8 cellular contexts compared by ENCODE assay signal in the genomic region with DNA sequence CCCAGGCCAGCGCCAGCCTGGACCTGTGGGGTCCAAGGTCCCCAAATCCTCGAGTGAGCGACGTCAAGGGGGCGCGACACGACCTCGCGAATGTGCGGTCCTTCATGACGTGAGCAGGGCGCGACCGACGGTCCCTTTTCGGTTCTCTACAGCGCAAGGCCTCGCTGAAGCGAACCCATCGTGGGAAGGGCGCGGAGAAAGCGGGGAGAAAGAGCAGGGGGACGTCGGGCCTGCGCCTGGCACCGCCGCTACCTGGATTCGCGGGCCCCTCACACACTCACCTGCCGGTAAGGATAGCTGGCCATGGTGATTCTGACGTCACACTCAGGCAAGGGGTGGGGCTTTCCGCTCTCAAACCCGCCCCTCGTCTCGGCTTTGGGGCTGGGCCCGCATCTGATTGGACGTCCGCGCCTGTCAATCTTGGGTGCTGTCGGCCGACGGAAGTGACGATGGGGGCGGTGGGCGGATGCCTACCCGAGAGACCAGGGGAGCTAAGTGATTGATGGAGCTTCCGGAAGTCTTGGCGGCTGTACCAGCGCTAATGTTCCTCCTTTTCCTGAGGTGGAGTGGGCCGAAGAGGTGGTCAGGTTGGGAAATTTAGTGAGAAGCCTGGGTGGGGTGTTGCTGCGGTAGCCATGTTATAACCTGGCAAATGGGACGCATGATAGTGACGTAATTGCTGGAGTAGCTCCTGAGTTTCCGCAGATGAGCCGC. TPM values are rescaled to one million over a fixed set of nuclear protein-coding genes. Genes with fewer than 3 reads are reported as not detected.
A peak's percentile ranks its signal among the peaks of the same experiment; 100 is the strongest.
DNase-seq lines count a peak whose midpoint lies in the region; ATAC-seq, FAIRE-seq and TF ChIP-seq lines count a peak whose summit lies in the region.

A gene with protein sequence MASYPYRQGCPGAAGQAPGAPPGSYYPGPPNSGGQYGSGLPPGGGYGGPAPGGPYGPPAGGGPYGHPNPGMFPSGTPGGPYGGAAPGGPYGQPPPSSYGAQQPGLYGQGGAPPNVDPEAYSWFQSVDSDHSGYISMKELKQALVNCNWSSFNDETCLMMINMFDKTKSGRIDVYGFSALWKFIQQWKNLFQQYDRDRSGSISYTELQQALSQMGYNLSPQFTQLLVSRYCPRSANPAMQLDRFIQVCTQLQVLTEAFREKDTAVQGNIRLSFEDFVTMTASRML (minus strand): TSS at position 317 of the 714 bp plus-strand sequence. CDS start 12 bp downstream, at position 305.

- peak within 1 kb of the TSS; percentile 70; the same call in 1 of the 2 replicates for H2BK20ac ChIP-seq in IMR-90 (ENCODE audit: low read depth, low read length)

- H3K79me2 ChIP-seq in endothelial cell of umbilical vein (ENCODE audit: control insufficient read depth, insufficient read depth, low read length), result peaks cover 36% of the 10 kb centered on the region

- peak within 1 kb of the TSS; percentile 94 for H2BK5ac ChIP-seq in IMR-90 (ENCODE audit: low read depth, low read length, poor library complexity, severe bottlenecking)

- H3K9me3 ChIP-seq in IMR-90 (ENCODE audit: control insufficient read depth, insufficient read depth, low read length) (no peaks in the 10 kb centered on the region), endothelial cell of umbilical vein (replicated peaks; ENCODE audit: control insufficient read depth, insufficient read depth, low read length) (no peaks in the 10 kb centered on the region)

- no TSS peak for BruUV-seq in IMR-90 (replicated peaks; lab: Mats Ljungman, UMichigan)
- BruUV-seq in endothelial cell of umbilical vein (replicated peaks; lab: Mats Ljungman, UMichigan), result no TSS peak

- intact Hi-C loops in IMR-90 (cut with micrococcal nuclease), result no loop called here
- intact Hi-C loops in endothelial cell of umbilical vein (cut with micrococcal nuclease), result loop anchor here (1.0 to 10.0 kb wide), 3 partner anchors 56 to 290 kb away; a partner anchor contains a TSS

- no peaks in the 10 kb centered on the region for H3K27me3 ChIP-seq in IMR-90 (ENCODE audit: control insufficient read depth, insufficient read depth, low read length)
- H3K27me3 ChIP-seq in endothelial cell of umbilical vein (ENCODE audit: control insufficient read depth in 2 of 2, insufficient read depth in 2 of 2, low read length in 2 of 2), result no peaks in the 10 kb centered on the region

- dilution Hi-C loops in IMR-90 (cut with HindIII; ENCODE audit: low sequenced_read_pairs, unreplicated experiment) (no loop called here), endothelial cell of umbilical vein (cut with MboI; ENCODE audit: extremely low pct_ligation_motif_present, low sequenced_read_pairs) (no loop called here)

- H4K5ac ChIP-seq in IMR-90 (ENCODE audit: low read depth, low read length), result peak within 1 kb of the TSS; percentile 84

- TF ChIP-seq CTCF in D721Med (IDR thresholded peaks at IDR 0.05; ENCODE audit: insufficient read depth, missing control alignments) (no peak), IMR-90 (conservative IDR thresholded peaks at IDR 0.05; ENCODE audit: low read depth, low read length) (no peak), endothelial cell of umbilical vein (IDR thresholded peaks at IDR 0.05; ENCODE audit: extremely low read depth in 1 of 2, insufficient read depth in 1 of 2, low read depth in 1 of 2, low read length in 2 of 2) (no peak)

- FAIRE-seq in D721Med (lab: Jason Lieb, UNC) (peak; percentile 82), endothelial cell of umbilical vein (lab: Jason Lieb, UNC) (peak; percentile 99)

- peak within 1 kb of the TSS; percentile 65 for H3K4me3 ChIP-seq in IMR-90 (ENCODE audit: insufficient read depth, low read depth, low read length)
- H3K4me3 ChIP-seq in endothelial cell of umbilical vein (replicated peaks in 1 of 3; ENCODE audit: insufficient read depth in 1 of 3, low read depth in 1 of 3, low read length in 3 of 3), result peak within 1 kb of the TSS; percentile 53 to 93 (median 68)

- TF ChIP-seq RAD21 in IMR-90 (IDR thresholded peaks at IDR 0.05; ENCODE audit: low read length), result no peak

- TF ChIP-seq POLR2A in IMR-90 (IDR thresholded peaks at IDR 0.05; ENCODE audit: low read depth, low read length), result peak; percentile 53; the same call in 1 of the 2 replicates
- TF ChIP-seq POLR2A in endothelial cell of umbilical vein (IDR thresholded peaks at IDR 0.05; ENCODE audit: low read depth, low read length), result peak; percentile 33

- H2BK15ac ChIP-seq in IMR-90 (ENCODE audit: low read depth, low read length), result peak within 1 kb of the TSS; percentile 86; the same call in 1 of the 3 replicates

- peak within 1 kb of the TSS; percentile 98 for H2AFZ ChIP-seq in IMR-90 (replicated peaks; ENCODE audit: low read length, poor library complexity)
- H2AFZ ChIP-seq in endothelial cell of umbilical vein (ENCODE audit: low read depth, low read length), result peak within 1 kb of the TSS; percentile 92

- DNase-seq in D721Med (ENCODE audit: insufficient read length, low spot score) (peak; percentile 89), IMR-90 (peak; percentile 97), OCI-M1 (lab: John Stamatoyannopoulos, UW) (peak; percentile 99), activated T-cell treated with anti-CD3 and anti-CD28 coated beads for 24 hours (ENCODE audit: low read depth) (peak; percentile 99), endothelial cell of umbilical vein (ENCODE audit: low read depth, low spot score) (peak; percentile 98), midbrain (lab: John Stamatoyannopoulos, UW) (peak; percentile 99)
- peak; percentile 98 to 99 for DNase-seq in stimulated activated CD8-positive, alpha-beta memory T cell treated with anti-CD3 and anti-CD28 coated beads, Interleukin-2, amount 100 ng/mL, for 1 hour (ENCODE audit: low read depth in 2 of 2)

- H2AK9ac ChIP-seq in IMR-90 (replicated peaks; ENCODE audit: low read depth, low read length, poor library complexity), result peak within 1 kb of the TSS; percentile 99

- peak; percentile 89 for ATAC-seq in GM21526 (IDR thresholded peaks at IDR 0.05; ENCODE audit: low FRiP score, unreplicated experiment)
- peak; percentile 93 for ATAC-seq in IMR-90 (ENCODE audit: low read depth)

- peak within 1 kb of the TSS; percentile 87 for H2AK5ac ChIP-seq in IMR-90 (ENCODE audit: low read depth, low read length)

- H3K36me3 ChIP-seq in IMR-90 (ENCODE audit: control insufficient read depth, insufficient read depth, low read length) (no peaks in the 10 kb centered on the region), endothelial cell of umbilical vein (ENCODE audit: control insufficient read depth in 2 of 2, extremely low read depth in 1 of 2, insufficient read depth in 2 of 2, low read length in 2 of 2) (no peaks in the 10 kb centered on the region)

- WGBS in IMR-90 (ENCODE audit: extremely low coverage in 2 of 2, insufficient read length in 1 of 2), 2 experiments, result 1% methylated on average over 27 of the region's 56 CpGs; no CpG with 5 or more reads in 1 of the 2 experiments

- H3K23ac ChIP-seq in IMR-90 (ENCODE audit: low read depth, low read length), result peak within 1 kb of the TSS; percentile 75

- H3K9me1 ChIP-seq in IMR-90 (ENCODE audit: insufficient read depth, low read length), result peaks cover 13% of the 10 kb centered on the region
- H3K9me1 ChIP-seq in endothelial cell of umbilical vein (replicated peaks; ENCODE audit: control insufficient read depth, extremely low read depth, insufficient read depth, low read length), result no peaks in the 10 kb centered on the region

- peaks cover 8% of the 10 kb centered on the region for H3K4me1 ChIP-seq in IMR-90 (ENCODE audit: control insufficient read depth, insufficient read depth, low read length)
- peaks cover 22% of the 10 kb centered on the region for H3K4me1 ChIP-seq in endothelial cell of umbilical vein (ENCODE audit: control insufficient read depth, extremely low read depth, insufficient read depth, low read length)

- H3K4me2 ChIP-seq in IMR-90 (ENCODE audit: low read depth, low read length) (peak within 1 kb of the TSS; percentile 94), endothelial cell of umbilical vein (ENCODE audit: insufficient read depth, low read length) (peak within 1 kb of the TSS; percentile 97)

- peak within 1 kb of the TSS; percentile 88 for H3K56ac ChIP-seq in IMR-90 (ENCODE audit: extremely low read depth, insufficient read depth, low read length)

- peaks cover 19 to 46% of the 10 kb centered on the region in 2 experiments for H3K79me1 ChIP-seq in IMR-90 (ENCODE audit: low read depth in 1 of 2, low read length in 2 of 2)

- H4K20me1 ChIP-seq in IMR-90 (ENCODE audit: insufficient read depth, low read length), result peaks cover 6% of the 10 kb centered on the region
- H4K20me1 ChIP-seq in endothelial cell of umbilical vein (replicated peaks; ENCODE audit: control insufficient read depth, extremely low read depth, insufficient read depth, low read length), result no peaks in the 10 kb centered on the region

- CTCF ChIA-PET in IMR-90 (lab: Yijun Ruan, JAX) (interaction anchor here (0.6 to 1.9 kb wide), 6 partner anchors 12 to 740 kb away, joined by 3 to 5 read pairs (median 4); a partner anchor contains a TSS), endothelial cell of umbilical vein (lab: Charles Lee) (interaction anchor here (0.8 to 1.4 kb wide), 10 partner anchors 9 to 171 kb away, joined by 3 to 9 read pairs (median 4); a partner anchor contains a TSS)

- peak within 1 kb of the TSS; percentile 30; the same call in 1 of the 2 replicates for H3K18ac ChIP-seq in IMR-90 (ENCODE audit: low read depth, low read length)

- POLR2A ChIA-PET in IMR-90 (lab: Charles Lee; ENCODE audit: unreplicated experiment) (no interaction called here), endothelial cell of umbilical vein (lab: Charles Lee) (interaction anchor here (0.8 kb wide), 2 partner anchors 12 to 57 kb away, joined by 3 to 4 read pairs; no protein-coding TSS in a partner anchor)

- peak within 1 kb of the TSS; percentile 72 for H3K14ac ChIP-seq in IMR-90 (replicated peaks; ENCODE audit: low read depth, low read length)

- H4K91ac ChIP-seq in IMR-90 (ENCODE audit: insufficient read depth, low read depth, low read length), result peak within 1 kb of the TSS; percentile 93

- peak within 1 kb of the TSS; percentile 89 for H3K4ac ChIP-seq in IMR-90 (ENCODE audit: low read depth, low read length)

- H2BK120ac ChIP-seq in IMR-90 (ENCODE audit: low read depth, low read length), result peak within 1 kb of the TSS; percentile 91

- in situ Hi-C loops in IMR-90 (cut with MboI; ENCODE audit: low sequenced_read_pairs), result no loop called here

- H3K9ac ChIP-seq in IMR-90 (ENCODE audit: low read depth, low read length) (peak within 1 kb of the TSS; percentile 93), endothelial cell of umbilical vein (replicated peaks; ENCODE audit: extremely low read depth, insufficient read depth, low read length) (peak within 1 kb of the TSS; percentile 87)

- peak within 1 kb of the TSS; percentile 99 for H4K8ac ChIP-seq in IMR-90 (ENCODE audit: low read depth in 2 of 2, low read length in 2 of 2)

- peak within 1 kb of the TSS; percentile 86 for H3K27ac ChIP-seq in IMR-90 (ENCODE audit: insufficient read depth, low read length)
- H3K27ac ChIP-seq in endothelial cell of umbilical vein (ENCODE audit: insufficient read depth, low read depth, low read length), result peak within 1 kb of the TSS; percentile 90

RNA-seq across cellular contexts. Expression of the gene that starts here (rescaled TPM):
- 90.0 and 104 TPM in 2 replicates for total RNA-seq in IMR-90 (2012; rRNA removed)
- polyA plus RNA-seq in IMR-90 (2012; rRNA removed), result 84.2 TPM in 2 replicates
- 60.3 and 78.3 TPM in 2 replicates for polyA plus RNA-seq in IMR-90 (2012; cell fraction: cytosol; rRNA removed)
- 41.2 and 50.2 TPM in 2 replicates for polyA plus RNA-seq in IMR-90 (2012; cell fraction: nucleus; rRNA removed; ENCODE audit: low replicate concordance)
- 66.5 and 73.3 TPM in 2 replicates for total RNA-seq in endothelial cell of umbilical vein
- polyA plus RNA-seq in endothelial cell of umbilical vein, result 149 and 161 TPM in 2 replicates
- polyA plus RNA-seq in endothelial cell of umbilical vein (2011; cell fraction: cytosol; rRNA removed), result 110 and 120 TPM in 2 replicates
- polyA plus RNA-seq in endothelial cell of umbilical vein (2011; cell fraction: nucleus; rRNA removed), result 66.4 and 77.8 TPM in 2 replicates
- 59.1 and 59.8 TPM in 2 replicates for polyA plus RNA-seq in endothelial cell of umbilical vein (2012)
- polyA minus RNA-seq in endothelial cell of umbilical vein, result 133 and 137 TPM in 2 replicates
- polyA minus RNA-seq in endothelial cell of umbilical vein (2011; cell fraction: cytosol; rRNA and poly(A)+ RNA removed), result 41.0 TPM
- 24.5 and 30.0 TPM in 2 replicates for polyA minus RNA-seq in endothelial cell of umbilical vein (2011; cell fraction: nucleus; rRNA and poly(A)+ RNA removed)

Comparison
In these comparisons a context has a peak if more than half of its experiments do, and no peak if none do; other contexts are left out.
1. Peak in every context shown above with its lines: DNase-seq, ATAC-seq, H3K4me3 ChIP-seq and H3K27ac ChIP-seq.